In genomic region chr12:53843545-53843944, GRCh38 we compare ENCODE assay signal across 2 cellular contexts.
TF ChIP-seq lines count a peak whose summit lies in the region.

No MANE protein-coding gene starts in this region.

TF ChIP-seq in H1, 55 proteins besides CTCF, POLR2A, EP300 and RAD21:
- TF ChIP-seq RNF2 (IDR thresholded peaks at IDR 0.05; ENCODE audit: borderline replicate concordance, low read depth, low read length, missing control alignments, poor library complexity, severe bottlenecking) (no peak), RBBP5 (IDR thresholded peaks at IDR 0.05; ENCODE audit: borderline replicate concordance, low read depth, low read length) (no peak), ATF3 (IDR thresholded peaks at IDR 0.05; ENCODE audit: insufficient read depth, low read depth, low read length) (no peak), POLR2AphosphoS5 (IDR thresholded peaks at IDR 0.05; ENCODE audit: low read depth, low read length) (no peak), GTF2F1 (IDR thresholded peaks at IDR 0.05; ENCODE audit: borderline replicate concordance, low read depth, low read length) (no peak), E2F6 (IDR thresholded peaks at IDR 0.05) (no peak)

TF ChIP-seq in HEK293T, 16 proteins besides CTCF, POLR2A, EP300 and RAD21:
- no peak for TF ChIP-seq SUZ12 (IDR thresholded peaks at IDR 0.05)
- no peak for TF ChIP-seq SP1 (IDR thresholded peaks at IDR 0.05)
- TF ChIP-seq CTBP1 (IDR thresholded peaks at IDR 0.05; ENCODE audit: borderline replicate concordance) = no peak
- no peak for TF ChIP-seq FOXM1 (IDR thresholded peaks at IDR 0.05; ENCODE audit: borderline replicate concordance)
- TF ChIP-seq, protein P1, sequence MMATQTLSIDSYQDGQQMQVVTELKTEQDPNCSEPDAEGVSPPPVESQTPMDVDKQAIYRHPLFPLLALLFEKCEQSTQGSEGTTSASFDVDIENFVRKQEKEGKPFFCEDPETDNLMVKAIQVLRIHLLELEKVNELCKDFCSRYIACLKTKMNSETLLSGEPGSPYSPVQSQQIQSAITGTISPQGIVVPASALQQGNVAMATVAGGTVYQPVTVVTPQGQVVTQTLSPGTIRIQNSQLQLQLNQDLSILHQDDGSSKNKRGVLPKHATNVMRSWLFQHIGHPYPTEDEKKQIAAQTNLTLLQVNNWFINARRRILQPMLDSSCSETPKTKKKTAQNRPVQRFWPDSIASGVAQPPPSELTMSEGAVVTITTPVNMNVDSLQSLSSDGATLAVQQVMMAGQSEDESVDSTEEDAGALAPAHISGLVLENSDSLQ (IDR thresholded peaks at IDR 0.05) = no peak
- no peak for TF ChIP-seq NFRKB (IDR thresholded peaks at IDR 0.05)
- no peak for TF ChIP-seq HDGF (IDR thresholded peaks at IDR 0.05; ENCODE audit: borderline replicate concordance)
- no peak for TF ChIP-seq FOXA1 (IDR thresholded peaks at IDR 0.05)
- no peak for TF ChIP-seq LEF1 (IDR thresholded peaks at IDR 0.05; ENCODE audit: borderline replicate concordance)
- no peak for TF ChIP-seq TARDBP (IDR thresholded peaks at IDR 0.05)
- TF ChIP-seq ARNT (IDR thresholded peaks at IDR 0.05) = no peak
- TF ChIP-seq ZNF384 (IDR thresholded peaks at IDR 0.05) = no peak
- TF ChIP-seq BHLHE40 (IDR thresholded peaks at IDR 0.05; ENCODE audit: borderline replicate concordance) = no peak
